Comparison of ENCODE assay signal across 26 cellular contexts in genomic region chr1:202146279-202146678, GRCh38. TPM values are rescaled to one million over a fixed set of nuclear protein-coding genes. Genes with fewer than 3 reads are reported as not detected.
DNase-seq lines count a peak whose midpoint lies in the region; ATAC-seq, FAIRE-seq and TF ChIP-seq lines count a peak whose summit lies in the region.
"Had no signal": no experiment of that assay in that cellular context is flagged by ENCODE, and none has a peak within 500 bp of the region (broad histone marks: within the 10 kb centered on the region; RNA-seq: fewer than 3 reads in every experiment).

No MANE protein-coding gene starts in this region.

- TF ChIP-seq CTCF in CD4-positive, alpha-beta T cell (IDR thresholded peaks at IDR 0.05) = no peak
- TF ChIP-seq CTCF in neural crest cell (conservative IDR thresholded peaks at IDR 0.05) (no peak), heart left ventricle (IDR thresholded peaks at IDR 0.05) (no peak)

- H3K4me1 Mint-ChIP-seq in T-helper 2 cell treated with Interferon-gamma antibody and Interleukin-4, amounts not matched to agents 5 μg/mL and 100 μg/mL, for 36 hours (ENCODE audit: low read depth) = peaks cover 30% of the 10 kb centered on the region
- H3K4me1 Mint-ChIP-seq in CD4-positive, alpha-beta T cell (ENCODE audit: low read depth) = peaks cover 41% of the 10 kb centered on the region
- peaks cover 36% of the 10 kb centered on the region for H3K4me1 Mint-ChIP-seq in activated T-helper 2 cell treated with anti-CD3 and anti-CD28 coated beads, Interferon-gamma antibody, Interleukin-2, Interleukin-4, amounts not matched to agents 10 μg/mL and 5 μg/mL and 100 μg/mL, durations not matched to agents 14 hours and 24 hours and 36 hours (ENCODE audit: low read depth)
- H3K4me1 Mint-ChIP-seq in neural crest cell = peaks cover 25% of the 10 kb centered on the region

- no peaks in the 10 kb centered on the region for H3K9me3 ChIP-seq in CD4-positive, alpha-beta T cell (ENCODE audit: control insufficient read depth, low read length)
- H3K9me3 ChIP-seq in heart left ventricle = no peaks in the 10 kb centered on the region
- H3K9me3 ChIP-seq: esophagus muscularis mucosa, HAP-1, upper lobe of left lung had no signal

- peak overlapping the region; percentile 34 for H3K4me3 Mint-ChIP-seq in T-helper 2 cell treated with Interferon-gamma antibody and Interleukin-4, amounts not matched to agents 5 μg/mL and 100 μg/mL, for 36 hours
- H3K4me3 Mint-ChIP-seq in CD4-positive, alpha-beta T cell = peak overlapping the region; percentile 97
- H3K4me3 Mint-ChIP-seq in activated T-helper 2 cell treated with anti-CD3 and anti-CD28 coated beads, Interferon-gamma antibody, Interleukin-2, Interleukin-4, amounts not matched to agents 10 μg/mL and 5 μg/mL and 100 μg/mL, durations not matched to agents 14 hours and 24 hours and 36 hours (ENCODE audit: low read depth) = no peak overlapping the region
- H3K4me3 Mint-ChIP-seq in neural crest cell = peak overlapping the region; percentile 93

- H3K4me1 ChIP-seq in heart left ventricle = peaks cover 0 to 31% (median 18%) of the 10 kb centered on the region in 12 donors

- POLR2A ChIA-PET in CD4-positive, alpha-beta T cell (lab: Charles Lee) = interaction anchor here (6.4 kb wide), 1 partner anchor 15 kb away, joined by 66 read pairs; the partner anchor contains the start of gene PTPN7

- no peak overlapping the region for H3K4me3 ChIP-seq in heart left ventricle
- H3K4me3 ChIP-seq: esophagus muscularis mucosa, HAP-1, upper lobe of left lung had no signal

- TF ChIP-seq POLR2A in heart left ventricle (IDR thresholded peaks at IDR 0.05) = no peak
- TF ChIP-seq POLR2A in GM12891 (IDR thresholded peaks at IDR 0.05; ENCODE audit: low read depth, low read length) = no peak; the same call in 1 of the 2 replicates

- H3K36me3 Mint-ChIP-seq in T-helper 2 cell treated with Interferon-gamma antibody and Interleukin-4, amounts not matched to agents 5 μg/mL and 100 μg/mL, for 36 hours (ENCODE audit: low read depth) = peaks cover 39% of the 10 kb centered on the region
- H3K36me3 Mint-ChIP-seq in CD4-positive, alpha-beta T cell (ENCODE audit: low read depth) = peaks cover 53% of the 10 kb centered on the region
- H3K36me3 Mint-ChIP-seq in activated T-helper 2 cell treated with anti-CD3 and anti-CD28 coated beads, Interferon-gamma antibody, Interleukin-2, Interleukin-4, amounts not matched to agents 10 μg/mL and 5 μg/mL and 100 μg/mL, durations not matched to agents 14 hours and 24 hours and 36 hours (ENCODE audit: low read depth) = peaks cover 44% of the 10 kb centered on the region
- no peaks in the 10 kb centered on the region for H3K36me3 Mint-ChIP-seq in neural crest cell (ENCODE audit: low read depth)

- H3K36me3 ChIP-seq in heart left ventricle = peaks cover 0 to 15% (median 0%) of the 10 kb centered on the region in 9 donors
- H3K36me3 ChIP-seq: esophagus muscularis mucosa, upper lobe of left lung had no signal

- H3K27me3 ChIP-seq in CD4-positive, alpha-beta T cell (ENCODE audit: control insufficient read depth, insufficient read depth, low read length) = no peaks in the 10 kb centered on the region
- H3K27me3 ChIP-seq in heart left ventricle = no peaks in the 10 kb centered on the region
- H3K27me3 ChIP-seq: upper lobe of left lung had no signal

- H3K27ac ChIP-seq in CD4-positive, alpha-beta T cell (ENCODE audit: low read depth, low read length) = no peak overlapping the region
- H3K27ac ChIP-seq in heart left ventricle = no peak overlapping the region
- H3K27ac ChIP-seq: upper lobe of left lung had no signal

- CTCF ChIA-PET in CD4-positive, alpha-beta T cell (lab: Charles Lee) = interaction anchor here (2.2 to 4.0 kb wide), 2 partner anchors 9 to 14 kb away, joined by 8 to 15 read pairs; partner anchors contain the start of gene PTPN7

- no peaks in the 10 kb centered on the region for H3K9me3 Mint-ChIP-seq in T-helper 2 cell treated with Interferon-gamma antibody and Interleukin-4, amounts not matched to agents 5 μg/mL and 100 μg/mL, for 36 hours
- H3K9me3 Mint-ChIP-seq in CD4-positive, alpha-beta T cell = no peaks in the 10 kb centered on the region
- no peaks in the 10 kb centered on the region for H3K9me3 Mint-ChIP-seq in activated T-helper 2 cell treated with anti-CD3 and anti-CD28 coated beads, Interferon-gamma antibody, Interleukin-2, Interleukin-4, amounts not matched to agents 10 μg/mL and 5 μg/mL and 100 μg/mL, durations not matched to agents 14 hours and 24 hours and 36 hours
- no peaks in the 10 kb centered on the region for H3K9me3 Mint-ChIP-seq in neural crest cell
- H3K9me3 Mint-ChIP-seq: endodermal cell had no signal

- H3K27me3 Mint-ChIP-seq in T-helper 2 cell treated with Interferon-gamma antibody and Interleukin-4, amounts not matched to agents 5 μg/mL and 100 μg/mL, for 36 hours (ENCODE audit: low read depth) = no peaks in the 10 kb centered on the region
- H3K27me3 Mint-ChIP-seq in CD4-positive, alpha-beta T cell = no peaks in the 10 kb centered on the region
- no peaks in the 10 kb centered on the region for H3K27me3 Mint-ChIP-seq in activated T-helper 2 cell treated with anti-CD3 and anti-CD28 coated beads, Interferon-gamma antibody, Interleukin-2, Interleukin-4, amounts not matched to agents 10 μg/mL and 5 μg/mL and 100 μg/mL, durations not matched to agents 14 hours and 24 hours and 36 hours (ENCODE audit: low read depth)
- peaks cover 6% of the 10 kb centered on the region for H3K27me3 Mint-ChIP-seq in neural crest cell (ENCODE audit: low read depth)

- no peak for FAIRE-seq in GM12891 (lab: Jason Lieb, UNC)
- FAIRE-seq: GM19239, islet of Langerhans had no signal

- peak overlapping the region; percentile 57 for H3K27ac Mint-ChIP-seq in T-helper 2 cell treated with Interferon-gamma antibody and Interleukin-4, amounts not matched to agents 5 μg/mL and 100 μg/mL, for 36 hours
- H3K27ac Mint-ChIP-seq in CD4-positive, alpha-beta T cell = peak overlapping the region; percentile 94
- H3K27ac Mint-ChIP-seq in activated T-helper 2 cell treated with anti-CD3 and anti-CD28 coated beads, Interferon-gamma antibody, Interleukin-2, Interleukin-4, amounts not matched to agents 10 μg/mL and 5 μg/mL and 100 μg/mL, durations not matched to agents 14 hours and 24 hours and 36 hours = peak overlapping the region; percentile 42
- H3K27ac Mint-ChIP-seq in neural crest cell (ENCODE audit: unreplicated experiment) = no peak overlapping the region
- H3K27ac Mint-ChIP-seq: endodermal cell had no signal

- DNase-seq in T-helper 2 cell treated with Interferon-gamma antibody and Interleukin-4, amounts not matched to agents 5 μg/mL and 100 μg/mL, for 36 hours (ENCODE audit: low spot score) = no peak
- DNase-seq in T-helper 2 cell (no peak), neural crest cell (ENCODE audit: low read depth, low spot score) (no peak), heart left ventricle (no peak), NCI-H1694 treated with DMSO at 0.1 percent for 48 hours (lab: John Stamatoyannopoulos, UW) (no peak), GM12891 (ENCODE audit: insufficient read length, low spot score) (no peak)
- DNase-seq in CD4-positive, alpha-beta T cell = no peak
- no peak for DNase-seq in activated T-helper 2 cell treated with anti-CD3 and anti-CD28 coated beads, Interferon-gamma antibody, Interleukin-2, Interleukin-4, amounts not matched to agents 10 μg/mL and 5 μg/mL and 100 μg/mL, durations not matched to agents 14 hours and 24 hours and 36 hours (ENCODE audit: low spot score)
- DNase-seq: activated naive CD4-positive, alpha-beta T cell treated with Interleukin-2 at 50 U/mL for 16 hours; aorta; cortex of kidney; endodermal cell; foreskin melanocyte; hypothalamus; upper lobe of left lung had no signal

- intact Hi-C loops in CD4-positive, alpha-beta T cell (cut with DNase I, micrococcal nuclease) = loop anchor here in 1 of 2 experiments (5.0 to 10.0 kb wide), 3 partner anchors 319 to 991 kb away; partner anchors contain the start of genes IPO9, RABIF and TMEM9
- intact Hi-C loops in activated T-helper 2 cell treated with anti-CD3 and anti-CD28 coated beads, Interferon-gamma antibody, Interleukin-2, Interleukin-4, amounts not matched to agents 10 μg/mL and 5 μg/mL and 100 μg/mL, durations not matched to agents 14 hours and 24 hours and 36 hours (cut with micrococcal nuclease) = loop anchor here (5.0 kb wide), 1 partner anchor 264 kb away; no protein-coding TSS in a partner anchor
- intact Hi-C loops in heart left ventricle (cut with DNase I) = no loop called here

- 94 to 97% (median 95%) methylated on average over 5 of the region's 5 CpGs for WGBS in heart left ventricle, 4 donors

- ATAC-seq in CD4-positive, alpha-beta T cell (ENCODE audit: poor library complexity) = no peak
- ATAC-seq in heart left ventricle = no peak

RNA-seq across cellular contexts. Expression of gene ARL8A, which starts 1.7 kb away (rescaled TPM):
- total RNA-seq in CD4-positive, alpha-beta T cell = 10 to 100 TPM; 73.5 to 73.8 TPM
- total RNA-seq in activated T-helper 2 cell treated with anti-CD3 and anti-CD28 coated beads, Interferon-gamma antibody, Interleukin-2, Interleukin-4, amounts not matched to agents 10 μg/mL and 5 μg/mL and 100 μg/mL, durations not matched to agents 14 hours and 24 hours and 36 hours = 57.9 and 64.7 TPM in 2 replicates
- 50.9 and 57.3 TPM in 2 replicates for total RNA-seq in neural crest cell
- total RNA-seq in heart left ventricle = 10 to 100 TPM; 33.0 to 86.4 (median 75.6) TPM
- polyA plus RNA-seq in heart left ventricle = 10 to 100 TPM; 22.6 to 35.5 TPM
- 12.4 TPM for polyA plus RNA-seq in GM12891 (2012; ENCODE audit: low read depth, missing spikeins)

RNA-seq across cellular contexts. Expression of gene PTPN7, which starts 14.1 kb away (rescaled TPM):
- 100 to 1,000 TPM; 144 to 145 TPM for total RNA-seq in CD4-positive, alpha-beta T cell
- total RNA-seq in activated T-helper 2 cell treated with anti-CD3 and anti-CD28 coated beads, Interferon-gamma antibody, Interleukin-2, Interleukin-4, amounts not matched to agents 10 μg/mL and 5 μg/mL and 100 μg/mL, durations not matched to agents 14 hours and 24 hours and 36 hours = 388 and 398 TPM in 2 replicates
- not detected in 2 replicates for total RNA-seq in neural crest cell
- total RNA-seq in heart left ventricle = 10 to 100 TPM in 1 of 9 donors, 1 to 10 TPM in 3, under 1 TPM in 4, not detected in 1; 0.30 to 10.3 (median 0.86) TPM
- polyA plus RNA-seq in heart left ventricle = under 1 TPM; 0.19 to 0.36 TPM
- polyA plus RNA-seq in GM12891 (2012; ENCODE audit: low read depth, missing spikeins) = 56.6 TPM
- total RNA-seq: A172, endodermal cell, RPMI7951, SK-MEL-5 had no signal

RNA-seq across cellular contexts. Expression of gene GPR37L1, which starts 23.6 kb away (rescaled TPM):
- not detected for total RNA-seq in CD4-positive, alpha-beta T cell
- not detected in 2 replicates for total RNA-seq in activated T-helper 2 cell treated with anti-CD3 and anti-CD28 coated beads, Interferon-gamma antibody, Interleukin-2, Interleukin-4, amounts not matched to agents 10 μg/mL and 5 μg/mL and 100 μg/mL, durations not matched to agents 14 hours and 24 hours and 36 hours
- total RNA-seq in neural crest cell (0.05 TPM in 1 of 2 replicates, not detected in the other), heart left ventricle (under 1 TPM in 1 of 9 donors, not detected in 8; 0.05 TPM)
- under 1 TPM; 0.03 to 0.04 TPM for polyA plus RNA-seq in heart left ventricle
- 0.04 TPM for polyA plus RNA-seq in GM12891 (2012; ENCODE audit: low read depth, missing spikeins)
- total RNA-seq: cardiac septum; mononuclear cell; pulmonary artery endothelial cell; RPMI7951; SK-MEL-5; T-helper 2 cell treated with Interferon-gamma antibody and Interleukin-4, amounts not matched to agents 100 ng/mL and 5 ng/mL, for 36 hours had no signal
- polyA plus RNA-seq: aorta had no signal

RNA-seq across cellular contexts. Expression of gene LGR6, which starts 47.3 kb away (rescaled TPM):
- under 1 TPM; 0.19 to 0.45 TPM for total RNA-seq in CD4-positive, alpha-beta T cell
- total RNA-seq in activated T-helper 2 cell treated with anti-CD3 and anti-CD28 coated beads, Interferon-gamma antibody, Interleukin-2, Interleukin-4, amounts not matched to agents 10 μg/mL and 5 μg/mL and 100 μg/mL, durations not matched to agents 14 hours and 24 hours and 36 hours = not detected in 2 replicates
- total RNA-seq in neural crest cell (0.16 and 0.91 TPM in 2 replicates), heart left ventricle (1 to 10 TPM in 6 of 9 donors, under 1 TPM in 3; 0.29 to 3.5 (median 1.8) TPM)
- polyA plus RNA-seq in heart left ventricle = 1 to 10 TPM; 1.3 to 1.7 TPM
- not detected for polyA plus RNA-seq in GM12891 (2012; ENCODE audit: low read depth, missing spikeins)
- total RNA-seq: A172, pulmonary artery endothelial cell, SK-MEL-5 had no signal

Comparison
In these comparisons a context has a peak if more than half of its experiments do, and no peak if none do; other contexts are left out.
1. RNA of gene PTPN7, which starts 14.1 kb away (total RNA-seq): 388 to 398 TPM in activated T-helper 2 cell treated with anti-CD3 and anti-CD28 coated beads, Interferon-gamma antibody, Interleukin-2, Interleukin-4, amounts not matched to agents 10 μg/mL and 5 μg/mL and 100 μg/mL, durations not matched to agents 14 hours and 24 hours and 36 hours and 144 to 145 TPM in CD4-positive, alpha-beta T cell; 0.30 to 10.3 TPM in heart left ventricle and not detected in neural crest cell; every median in the first group is over 10 times any median in the second.